In the genomic region with DNA sequence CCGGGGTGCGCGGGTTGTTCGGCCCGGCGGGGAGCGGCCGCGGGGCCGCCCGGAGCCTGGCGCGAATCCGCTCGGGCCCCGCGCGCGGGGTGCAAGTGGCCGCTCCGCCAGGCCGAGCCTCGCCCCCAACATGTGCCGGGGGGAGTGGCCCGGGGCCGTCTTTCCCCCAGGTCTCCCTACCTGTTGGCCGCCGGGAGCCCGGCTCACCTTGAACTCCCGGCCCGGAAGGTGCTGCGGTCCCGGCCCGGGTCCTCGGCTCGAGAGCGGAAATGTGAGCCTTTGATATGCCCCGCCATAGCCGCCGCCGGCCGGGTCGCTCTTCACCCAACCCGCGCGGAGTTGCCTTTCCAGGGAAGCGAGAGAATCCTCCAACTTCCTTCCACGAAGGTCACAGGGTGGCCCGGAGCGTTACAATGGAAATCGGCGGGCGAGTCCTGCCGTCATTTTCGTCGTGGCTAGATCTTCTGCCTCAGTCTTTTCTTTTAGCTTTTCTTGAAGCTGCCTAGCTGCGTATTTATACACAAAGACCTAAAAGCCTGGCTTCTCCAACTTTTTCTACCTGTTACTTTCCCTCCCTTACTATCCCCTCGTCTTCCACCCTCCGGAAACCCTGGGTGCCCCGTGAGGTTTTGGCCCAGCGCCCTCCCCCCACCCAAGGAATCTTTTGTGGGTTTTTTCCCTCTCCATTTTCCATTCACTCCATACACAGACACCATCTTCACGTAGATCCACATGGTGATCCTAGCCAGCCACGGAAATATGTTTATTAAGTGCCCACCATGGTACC, we compare ENCODE assay signal across 1 cellular context.
A peak's percentile ranks its signal among the peaks of the same experiment; 100 is the strongest.
TF ChIP-seq lines count a peak whose summit lies in the region.

No MANE protein-coding gene starts in this region.

TF ChIP-seq in HepG2, 621 proteins besides CTCF, POLR2A, EP300 and RAD21 (continued from another document and continues in another):
- TF ChIP-seq, protein P1, sequence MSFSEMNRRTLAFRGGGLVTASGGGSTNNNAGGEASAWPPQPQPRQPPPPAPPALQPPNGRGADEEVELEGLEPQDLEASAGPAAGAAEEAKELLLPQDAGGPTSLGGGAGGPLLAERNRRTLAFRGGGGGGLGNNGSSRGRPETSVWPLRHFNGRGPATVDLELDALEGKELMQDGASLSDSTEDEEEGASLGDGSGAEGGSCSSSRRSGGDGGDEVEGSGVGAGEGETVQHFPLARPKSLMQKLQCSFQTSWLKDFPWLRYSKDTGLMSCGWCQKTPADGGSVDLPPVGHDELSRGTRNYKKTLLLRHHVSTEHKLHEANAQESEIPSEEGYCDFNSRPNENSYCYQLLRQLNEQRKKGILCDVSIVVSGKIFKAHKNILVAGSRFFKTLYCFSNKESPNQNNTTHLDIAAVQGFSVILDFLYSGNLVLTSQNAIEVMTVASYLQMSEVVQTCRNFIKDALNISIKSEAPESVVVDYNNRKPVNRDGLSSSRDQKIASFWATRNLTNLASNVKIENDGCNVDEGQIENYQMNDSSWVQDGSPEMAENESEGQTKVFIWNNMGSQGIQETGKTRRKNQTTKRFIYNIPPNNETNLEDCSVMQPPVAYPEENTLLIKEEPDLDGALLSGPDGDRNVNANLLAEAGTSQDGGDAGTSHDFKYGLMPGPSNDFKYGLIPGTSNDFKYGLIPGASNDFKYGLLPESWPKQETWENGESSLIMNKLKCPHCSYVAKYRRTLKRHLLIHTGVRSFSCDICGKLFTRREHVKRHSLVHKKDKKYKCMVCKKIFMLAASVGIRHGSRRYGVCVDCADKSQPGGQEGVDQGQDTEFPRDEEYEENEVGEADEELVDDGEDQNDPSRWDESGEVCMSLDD (CRISPR knock-in tag; IDR thresholded peaks at IDR 0.05; ENCODE audit: borderline replicate concordance) = no peak
- TF ChIP-seq HOXA5 (CRISPR knock-in tag; IDR thresholded peaks at IDR 0.05) (no peak), CSRNP1 (CRISPR knock-in tag; IDR thresholded peaks at IDR 0.05) (no peak), HOXA3 (CRISPR knock-in tag; IDR thresholded peaks at IDR 0.05) (peak; percentile 10; the same call in 1 of the 2 replicates), ZNF75D (CRISPR knock-in tag; IDR thresholded peaks at IDR 0.05; ENCODE audit: borderline replicate concordance) (no peak), ZFAT (CRISPR knock-in tag; conservative IDR thresholded peaks at IDR 0.05) (no peak), YEATS4 (CRISPR knock-in tag; IDR thresholded peaks at IDR 0.05; ENCODE audit: borderline replicate concordance) (peak; percentile 31; the same call in 1 of the 2 replicates), ZNF652 (CRISPR knock-in tag; IDR thresholded peaks at IDR 0.05; ENCODE audit: borderline replicate concordance, low read depth) (no peak), ZNF407 (CRISPR knock-in tag; IDR thresholded peaks at IDR 0.05; ENCODE audit: not compliant biosample characterization) (no peak), NFIB (CRISPR knock-in tag; IDR thresholded peaks at IDR 0.05; ENCODE audit: borderline replicate concordance) (no peak), ZBTB3 (CRISPR knock-in tag; IDR thresholded peaks at IDR 0.05; ENCODE audit: borderline replicate concordance, low read depth) (no peak), AGO2 (optimal IDR thresholded peaks at IDR 0.05; ENCODE audit: low read depth, low read length) (no peak), MTF2 (CRISPR knock-in tag; IDR thresholded peaks at IDR 0.05; ENCODE audit: borderline replicate concordance) (no peak), ZFP41 (CRISPR knock-in tag; IDR thresholded peaks at IDR 0.05; ENCODE audit: borderline replicate concordance) (no peak), ZNF773 (CRISPR knock-in tag; IDR thresholded peaks at IDR 0.05; ENCODE audit: borderline replicate concordance) (no peak), MEIS2 (CRISPR knock-in tag; IDR thresholded peaks at IDR 0.05) (peak; percentile 59; the same call in 1 of the 2 replicates), JARID2 (CRISPR knock-in tag; IDR thresholded peaks at IDR 0.05; ENCODE audit: insufficient replicate concordance) (no peak), ZNF619 (CRISPR knock-in tag; IDR thresholded peaks at IDR 0.05) (no peak), U2AF2 (IDR thresholded peaks at IDR 0.05; ENCODE audit: low read depth, low read length) (no peak), SOX6 (IDR thresholded peaks at IDR 0.05) (no peak), SOX6 (CRISPR knock-in tag; IDR thresholded peaks at IDR 0.05) (no peak), ZNF781 (CRISPR knock-in tag; IDR thresholded peaks at IDR 0.05; ENCODE audit: borderline replicate concordance, not compliant biosample characterization) (no peak), KMT2B (CRISPR knock-in tag; IDR thresholded peaks at IDR 0.05) (no peak), NR2F6 (IDR thresholded peaks at IDR 0.05) (no peak), NR2F6 (CRISPR knock-in tag; IDR thresholded peaks at IDR 0.05) (peak; percentile 44; the same call in 1 of the 2 replicates)
- TF ChIP-seq, protein P2, sequence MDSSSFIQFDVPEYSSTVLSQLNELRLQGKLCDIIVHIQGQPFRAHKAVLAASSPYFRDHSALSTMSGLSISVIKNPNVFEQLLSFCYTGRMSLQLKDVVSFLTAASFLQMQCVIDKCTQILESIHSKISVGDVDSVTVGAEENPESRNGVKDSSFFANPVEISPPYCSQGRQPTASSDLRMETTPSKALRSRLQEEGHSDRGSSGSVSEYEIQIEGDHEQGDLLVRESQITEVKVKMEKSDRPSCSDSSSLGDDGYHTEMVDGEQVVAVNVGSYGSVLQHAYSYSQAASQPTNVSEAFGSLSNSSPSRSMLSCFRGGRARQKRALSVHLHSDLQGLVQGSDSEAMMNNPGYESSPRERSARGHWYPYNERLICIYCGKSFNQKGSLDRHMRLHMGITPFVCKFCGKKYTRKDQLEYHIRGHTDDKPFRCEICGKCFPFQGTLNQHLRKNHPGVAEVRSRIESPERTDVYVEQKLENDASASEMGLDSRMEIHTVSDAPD (CRISPR knock-in tag; IDR thresholded peaks at IDR 0.05) = no peak
- TF ChIP-seq, protein P3, sequence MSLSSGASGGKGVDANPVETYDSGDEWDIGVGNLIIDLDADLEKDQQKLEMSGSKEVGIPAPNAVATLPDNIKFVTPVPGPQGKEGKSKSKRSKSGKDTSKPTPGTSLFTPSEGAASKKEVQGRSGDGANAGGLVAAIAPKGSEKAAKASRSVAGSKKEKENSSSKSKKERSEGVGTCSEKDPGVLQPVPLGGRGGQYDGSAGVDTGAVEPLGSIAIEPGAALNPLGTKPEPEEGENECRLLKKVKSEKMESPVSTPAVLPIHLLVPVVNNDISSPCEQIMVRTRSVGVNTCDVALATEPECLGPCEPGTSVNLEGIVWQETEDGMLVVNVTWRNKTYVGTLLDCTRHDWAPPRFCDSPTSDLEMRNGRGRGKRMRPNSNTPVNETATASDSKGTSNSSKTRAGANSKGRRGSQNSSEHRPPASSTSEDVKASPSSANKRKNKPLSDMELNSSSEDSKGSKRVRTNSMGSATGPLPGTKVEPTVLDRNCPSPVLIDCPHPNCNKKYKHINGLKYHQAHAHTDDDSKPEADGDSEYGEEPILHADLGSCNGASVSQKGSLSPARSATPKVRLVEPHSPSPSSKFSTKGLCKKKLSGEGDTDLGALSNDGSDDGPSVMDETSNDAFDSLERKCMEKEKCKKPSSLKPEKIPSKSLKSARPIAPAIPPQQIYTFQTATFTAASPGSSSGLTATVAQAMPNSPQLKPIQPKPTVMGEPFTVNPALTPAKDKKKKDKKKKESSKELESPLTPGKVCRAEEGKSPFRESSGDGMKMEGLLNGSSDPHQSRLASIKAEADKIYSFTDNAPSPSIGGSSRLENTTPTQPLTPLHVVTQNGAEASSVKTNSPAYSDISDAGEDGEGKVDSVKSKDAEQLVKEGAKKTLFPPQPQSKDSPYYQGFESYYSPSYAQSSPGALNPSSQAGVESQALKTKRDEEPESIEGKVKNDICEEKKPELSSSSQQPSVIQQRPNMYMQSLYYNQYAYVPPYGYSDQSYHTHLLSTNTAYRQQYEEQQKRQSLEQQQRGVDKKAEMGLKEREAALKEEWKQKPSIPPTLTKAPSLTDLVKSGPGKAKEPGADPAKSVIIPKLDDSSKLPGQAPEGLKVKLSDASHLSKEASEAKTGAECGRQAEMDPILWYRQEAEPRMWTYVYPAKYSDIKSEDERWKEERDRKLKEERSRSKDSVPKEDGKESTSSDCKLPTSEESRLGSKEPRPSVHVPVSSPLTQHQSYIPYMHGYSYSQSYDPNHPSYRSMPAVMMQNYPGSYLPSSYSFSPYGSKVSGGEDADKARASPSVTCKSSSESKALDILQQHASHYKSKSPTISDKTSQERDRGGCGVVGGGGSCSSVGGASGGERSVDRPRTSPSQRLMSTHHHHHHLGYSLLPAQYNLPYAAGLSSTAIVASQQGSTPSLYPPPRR (CRISPR knock-in tag; IDR thresholded peaks at IDR 0.05; ENCODE audit: borderline replicate concordance) = no peak
- TF ChIP-seq, protein P4, sequence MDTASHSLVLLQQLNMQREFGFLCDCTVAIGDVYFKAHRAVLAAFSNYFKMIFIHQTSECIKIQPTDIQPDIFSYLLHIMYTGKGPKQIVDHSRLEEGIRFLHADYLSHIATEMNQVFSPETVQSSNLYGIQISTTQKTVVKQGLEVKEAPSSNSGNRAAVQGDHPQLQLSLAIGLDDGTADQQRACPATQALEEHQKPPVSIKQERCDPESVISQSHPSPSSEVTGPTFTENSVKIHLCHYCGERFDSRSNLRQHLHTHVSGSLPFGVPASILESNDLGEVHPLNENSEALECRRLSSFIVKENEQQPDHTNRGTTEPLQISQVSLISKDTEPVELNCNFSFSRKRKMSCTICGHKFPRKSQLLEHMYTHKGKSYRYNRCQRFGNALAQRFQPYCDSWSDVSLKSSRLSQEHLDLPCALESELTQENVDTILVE (CRISPR knock-in tag; IDR thresholded peaks at IDR 0.05) = no peak
- TF ChIP-seq, protein P5, sequence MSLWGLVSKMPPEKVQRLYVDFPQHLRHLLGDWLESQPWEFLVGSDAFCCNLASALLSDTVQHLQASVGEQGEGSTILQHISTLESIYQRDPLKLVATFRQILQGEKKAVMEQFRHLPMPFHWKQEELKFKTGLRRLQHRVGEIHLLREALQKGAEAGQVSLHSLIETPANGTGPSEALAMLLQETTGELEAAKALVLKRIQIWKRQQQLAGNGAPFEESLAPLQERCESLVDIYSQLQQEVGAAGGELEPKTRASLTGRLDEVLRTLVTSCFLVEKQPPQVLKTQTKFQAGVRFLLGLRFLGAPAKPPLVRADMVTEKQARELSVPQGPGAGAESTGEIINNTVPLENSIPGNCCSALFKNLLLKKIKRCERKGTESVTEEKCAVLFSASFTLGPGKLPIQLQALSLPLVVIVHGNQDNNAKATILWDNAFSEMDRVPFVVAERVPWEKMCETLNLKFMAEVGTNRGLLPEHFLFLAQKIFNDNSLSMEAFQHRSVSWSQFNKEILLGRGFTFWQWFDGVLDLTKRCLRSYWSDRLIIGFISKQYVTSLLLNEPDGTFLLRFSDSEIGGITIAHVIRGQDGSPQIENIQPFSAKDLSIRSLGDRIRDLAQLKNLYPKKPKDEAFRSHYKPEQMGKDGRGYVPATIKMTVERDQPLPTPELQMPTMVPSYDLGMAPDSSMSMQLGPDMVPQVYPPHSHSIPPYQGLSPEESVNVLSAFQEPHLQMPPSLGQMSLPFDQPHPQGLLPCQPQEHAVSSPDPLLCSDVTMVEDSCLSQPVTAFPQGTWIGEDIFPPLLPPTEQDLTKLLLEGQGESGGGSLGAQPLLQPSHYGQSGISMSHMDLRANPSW (CRISPR knock-in tag; IDR thresholded peaks at IDR 0.05; ENCODE audit: borderline replicate concordance) = no peak
